Comparison of ENCODE assay signal across 9 cellular contexts in the genomic region with DNA sequence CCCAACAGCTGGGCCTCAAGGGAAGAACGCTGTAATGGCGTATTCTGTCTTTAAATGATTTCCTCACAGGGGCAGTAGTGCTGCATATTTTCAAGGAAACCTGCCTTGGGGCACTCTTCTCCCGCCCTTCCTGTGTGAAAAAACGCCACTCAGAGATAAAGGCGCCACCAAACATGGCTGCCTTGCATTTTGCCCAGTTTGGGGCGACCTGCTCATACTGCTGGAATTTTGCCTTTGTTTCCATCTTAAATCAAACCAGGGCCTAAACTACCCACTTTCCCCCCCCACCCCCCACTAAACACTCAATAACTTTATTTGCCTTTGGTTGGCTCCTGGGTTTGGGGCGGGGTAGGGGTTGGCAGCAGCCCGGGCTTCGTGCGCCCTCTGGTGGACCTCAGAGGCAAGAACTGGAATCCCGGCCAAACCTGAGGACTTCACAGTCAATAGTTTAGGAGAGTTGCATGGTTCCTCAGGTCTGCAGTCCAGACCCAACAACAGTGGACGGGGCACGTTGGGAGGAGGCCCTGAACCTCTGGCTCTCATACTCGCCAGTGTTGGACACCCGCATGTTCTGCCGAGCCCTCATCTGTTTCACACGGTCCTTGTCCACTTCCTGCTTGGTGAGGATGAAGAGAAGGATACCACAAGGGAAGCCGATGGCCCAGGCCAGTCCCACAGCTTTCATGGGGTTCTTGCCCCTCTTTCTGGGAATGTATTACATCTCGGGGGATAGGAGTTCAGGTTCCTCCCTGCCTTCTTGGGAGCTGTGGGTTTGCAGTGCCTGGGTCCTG.
DNase-seq lines count a peak whose midpoint lies in the region; ATAC-seq and TF ChIP-seq lines count a peak whose summit lies in the region.
"Had no signal": no experiment of that assay in that cellular context is flagged by ENCODE, and none has a peak within 500 bp of the region (broad histone marks: within the 10 kb centered on the region; RNA-seq: fewer than 3 reads in every experiment).

No MANE protein-coding gene starts in this region.

- no peaks in the 10 kb centered on the region for H3K79me2 ChIP-seq in Loucy (ENCODE audit: insufficient read depth, low read length)

- H3K9me3 Mint-ChIP-seq in CD14-positive monocyte = peaks cover 0 to 2% (median 0%) of the 10 kb centered on the region in 7 donors

- H3K27ac ChIP-seq in iPS DF 6.9 (ENCODE audit: low read length) (no peak overlapping the region), thyroid gland (peak overlapping the region in 1 of 3 donors; percentile 49)
- H3K27ac ChIP-seq: thoracic aorta had no signal

- H3K27me3 Mint-ChIP-seq in CD14-positive monocyte (ENCODE audit: low read depth in 3 of 3) = peaks cover 0 to 31% (median 1%) of the 10 kb centered on the region in 3 donors

- H3K9me3 ChIP-seq in Loucy (ENCODE audit: insufficient read depth, low read depth, low read length) (no peaks in the 10 kb centered on the region), iPS DF 6.9 (ENCODE audit: control insufficient read depth, insufficient read depth, low read length) (no peaks in the 10 kb centered on the region), thyroid gland (no peaks in the 10 kb centered on the region)
- H3K9me3 ChIP-seq: thoracic aorta had no signal

- H3K4me1 ChIP-seq in Loucy (ENCODE audit: insufficient read depth, low read length, poor library complexity, severe bottlenecking) (no peaks in the 10 kb centered on the region), iPS DF 6.9 (ENCODE audit: control insufficient read depth, insufficient read depth, low read length) (no peaks in the 10 kb centered on the region), thyroid gland (no peaks in the 10 kb centered on the region)

- H3K36me3 ChIP-seq in Loucy (ENCODE audit: insufficient read depth, low read length) = no peaks in the 10 kb centered on the region
- no peaks in the 10 kb centered on the region; the same call in 1 of the 2 replicates for H3K36me3 ChIP-seq in iPS DF 6.9 (ENCODE audit: control insufficient read depth, insufficient read depth, low read length)
- no peaks in the 10 kb centered on the region for H3K36me3 ChIP-seq in thyroid gland
- H3K36me3 ChIP-seq: thoracic aorta had no signal

- no peak overlapping the region for H2AFZ ChIP-seq in Loucy (ENCODE audit: low read length)

- intact Hi-C loops in CD14-positive monocyte (cut with micrococcal nuclease) = no loop called here
- intact Hi-C loops in thyroid gland (cut with DNase I) = no loop called here

- H3K9ac ChIP-seq in Loucy (ENCODE audit: low read depth, low read length, poor library complexity, severe bottlenecking) = no peak overlapping the region

- no peak overlapping the region for H3K4me3 ChIP-seq in Loucy (ENCODE audit: low read length, poor library complexity, severe bottlenecking)
- H3K4me3 ChIP-seq in iPS DF 6.9 (ENCODE audit: low read length) = no peak overlapping the region
- H3K4me3 ChIP-seq in thyroid gland (replicated peaks in 1 of 3) = peak overlapping the region in 1 of 3 donors; percentile 19
- H3K4me3 ChIP-seq: thoracic aorta had no signal

- no peaks in the 10 kb centered on the region for H3K4me1 Mint-ChIP-seq in CD14-positive monocyte

- H3K4me2 ChIP-seq in Loucy (ENCODE audit: low read depth, low read length, poor library complexity, severe bottlenecking) = no peak overlapping the region

- H4K20me1 ChIP-seq in Loucy (ENCODE audit: insufficient read depth, low read length, poor library complexity, severe bottlenecking) = no peaks in the 10 kb centered on the region

- no peak overlapping the region for H3K4me3 Mint-ChIP-seq in CD14-positive monocyte

- no peak for DNase-seq in CD14-positive monocyte (ENCODE audit: low spot score)
- peak; percentile 53 for DNase-seq in activated CD8-positive, alpha-beta memory T cell treated with anti-CD3 and anti-CD28 coated beads, Interleukin-2, amount 50 U/mL, for 48 hours
- DNase-seq in iPS DF 6.9 (ENCODE audit: low read depth, low spot score) = peak; percentile 2
- DNase-seq in stimulated activated CD8-positive, alpha-beta memory T cell treated with anti-CD3 and anti-CD28 coated beads, Interleukin-4, amount 100 ng/mL, for 48 hours = peak; percentile 42
- DNase-seq in GOT3 (lab: John Stamatoyannopoulos, UW) = no peak
- DNase-seq in thyroid gland = no peak

- H3K27ac Mint-ChIP-seq in CD14-positive monocyte = peak overlapping the region in 2 of 7 donors; percentile 66 to 69

- no peaks in the 10 kb centered on the region for H3K36me3 Mint-ChIP-seq in CD14-positive monocyte

- no peak for TF ChIP-seq POLR2A in thyroid gland (IDR thresholded peaks at IDR 0.05)

- TF ChIP-seq CTCF in CD14-positive monocyte (IDR thresholded peaks at IDR 0.05) (peak; percentile 37), Loucy (conservative IDR thresholded peaks at IDR 0.05; ENCODE audit: low read length) (peak; percentile 51), thyroid gland (IDR thresholded peaks at IDR 0.05) (peak in 3 of 6 experiments; percentile 36 to 63 (median 46))

- peak; percentile 91 for ATAC-seq in GM19023 (IDR thresholded peaks at IDR 0.05; ENCODE audit: unreplicated experiment)

- no CpG with 5 or more reads among the region's 19 CpGs for WGBS in iPS DF 6.9 (ENCODE audit: insufficient coverage, insufficient read length)
- 91 to 94% methylated on average over 8 to 17 of the region's 19 CpGs for WGBS in thyroid gland, 2 donors

- H3K9me2 ChIP-seq in Loucy (replicated peaks; ENCODE audit: low read depth, low read length) = no peaks in the 10 kb centered on the region

- H3K27me3 ChIP-seq in Loucy (ENCODE audit: insufficient read depth, low read length, poor library complexity, severe bottlenecking) (no peaks in the 10 kb centered on the region), iPS DF 6.9 (ENCODE audit: control insufficient read depth, insufficient read depth, low read length) (no peaks in the 10 kb centered on the region), thyroid gland (no peaks in the 10 kb centered on the region)

- H3F3A ChIP-seq in Loucy (ENCODE audit: low read depth) = no peaks in the 10 kb centered on the region

Comparison
In these comparisons a context has a peak if more than half of its experiments do, and no peak if none do; other contexts are left out.
1. DNase-seq: peak in activated CD8-positive, alpha-beta memory T cell treated with anti-CD3 and anti-CD28 coated beads, Interleukin-2, amount 50 U/mL, for 48 hours (single experiment), iPS DF 6.9 (single experiment) and stimulated activated CD8-positive, alpha-beta memory T cell treated with anti-CD3 and anti-CD28 coated beads, Interleukin-4, amount 100 ng/mL, for 48 hours (single experiment); none in CD14-positive monocyte (single experiment), GOT3 (single experiment) and thyroid gland (0 of 2).